Comparison of ENCODE assay signal across 21 cellular contexts in genomic region chr1:929712-930632, GRCh38. TPM values are rescaled to one million over a fixed set of nuclear protein-coding genes. Genes with fewer than 3 reads are reported as not detected.
"Had no signal": no experiment of that assay in that cellular context is flagged by ENCODE, and none has a peak within 500 bp of the region (broad histone marks: within the 10 kb centered on the region; RNA-seq: fewer than 3 reads in every experiment).

No MANE protein-coding gene starts in this region.

- H3K9me3 Mint-ChIP-seq: IgD-negative memory B cell had no signal

- FAIRE-seq: RCC 7860 had no signal

- H3K9me3 ChIP-seq: SJSA1 had no signal

- H3K27ac ChIP-seq: SJSA1 had no signal

- H3K36me3 Mint-ChIP-seq: IgD-negative memory B cell had no signal

- H3K27ac Mint-ChIP-seq: IgD-negative memory B cell had no signal

- H3K4me3 Mint-ChIP-seq: IgD-negative memory B cell had no signal

- H3K4me3 ChIP-seq: SJSA1 had no signal

- H3K27me3 ChIP-seq: SJSA1 had no signal

- DNase-seq: KBM-7, NCI-H1092 treated with DMSO at 0.1 percent for 48 hours, NCI-H1436, NCI-H187, NCI-H2029, NCI-H2081 treated with DMSO at 0.1 percent for 48 hours, NCI-H2171, NCI-H226, NCI-H446, NCI-H510A, NCI-H524 treated with DMSO at 0.1 percent for 48 hours, NCI-H774, Right ventricle myocardium superior, RPMI8226, SIG-M5 had no signal

RNA-seq across cellular contexts. Expression of gene SAMD11, which starts 6.2 kb away (rescaled TPM):
- total RNA-seq: MCF 10A; T-helper 1 cell treated with Interleukin-12 subunit alpha and Interleukin-12 subunit beta and Interleukin-4 antibody, amounts not matched to agents 30 ng/mL and 1 ng/mL, for 36 hours had no signal
- polyA plus RNA-seq: IgD-negative memory B cell had no signal

RNA-seq across cellular contexts. Expression of gene PLEKHN1, which starts 36.3 kb away (rescaled TPM):
- total RNA-seq: Right ventricle myocardium superior had no signal

RNA-seq across cellular contexts. Expression of gene PERM1, which starts 51.9 kb away (rescaled TPM):
- total RNA-seq: LHCN-M2; MCF 10A; T-helper 1 cell treated with Interleukin-12 subunit alpha and Interleukin-12 subunit beta and Interleukin-4 antibody, amounts not matched to agents 30 ng/mL and 1 ng/mL, for 36 hours had no signal
- polyA plus RNA-seq: IgD-negative memory B cell had no signal
